Comparison of ENCODE assay signal across 1 cellular context in genomic region chr17:75550139-75550465, GRCh38.
TF ChIP-seq lines count a peak whose summit lies in the region.

No MANE protein-coding gene starts in this region.

TF ChIP-seq in HEK293, 187 proteins besides CTCF, POLR2A, EP300 and RAD21 (continued from another document):
- TF ChIP-seq ZNF76 (tag by site-specific recombination; IDR thresholded peaks at IDR 0.05; ENCODE audit: borderline replicate concordance, low read depth) (no peak), ZBTB48 (tag by site-specific recombination; IDR thresholded peaks at IDR 0.05) (no peak), HOXC10 (CRISPR knock-in tag; IDR thresholded peaks at IDR 0.05) (no peak), ZNF174 (tag by site-specific recombination; IDR thresholded peaks at IDR 0.05) (no peak), ZNF529 (tag by site-specific recombination; IDR thresholded peaks at IDR 0.05; ENCODE audit: insufficient replicate concordance) (no peak), ZNF266 (tag by site-specific recombination; IDR thresholded peaks at IDR 0.05; ENCODE audit: low read depth) (no peak), ZNF23 (tag by site-specific recombination; IDR thresholded peaks at IDR 0.05; ENCODE audit: borderline replicate concordance) (no peak), ZNF2 (tag by site-specific recombination; IDR thresholded peaks at IDR 0.05) (no peak), EGR2 (tag by site-specific recombination; IDR thresholded peaks at IDR 0.05; ENCODE audit: low read depth) (no peak), ZNF274 (IDR thresholded peaks at IDR 0.05; ENCODE audit: low read length) (no peak), ZNF274 (tag by site-specific recombination; IDR thresholded peaks at IDR 0.05; ENCODE audit: borderline replicate concordance) (no peak)
- TF ChIP-seq, protein P1, sequence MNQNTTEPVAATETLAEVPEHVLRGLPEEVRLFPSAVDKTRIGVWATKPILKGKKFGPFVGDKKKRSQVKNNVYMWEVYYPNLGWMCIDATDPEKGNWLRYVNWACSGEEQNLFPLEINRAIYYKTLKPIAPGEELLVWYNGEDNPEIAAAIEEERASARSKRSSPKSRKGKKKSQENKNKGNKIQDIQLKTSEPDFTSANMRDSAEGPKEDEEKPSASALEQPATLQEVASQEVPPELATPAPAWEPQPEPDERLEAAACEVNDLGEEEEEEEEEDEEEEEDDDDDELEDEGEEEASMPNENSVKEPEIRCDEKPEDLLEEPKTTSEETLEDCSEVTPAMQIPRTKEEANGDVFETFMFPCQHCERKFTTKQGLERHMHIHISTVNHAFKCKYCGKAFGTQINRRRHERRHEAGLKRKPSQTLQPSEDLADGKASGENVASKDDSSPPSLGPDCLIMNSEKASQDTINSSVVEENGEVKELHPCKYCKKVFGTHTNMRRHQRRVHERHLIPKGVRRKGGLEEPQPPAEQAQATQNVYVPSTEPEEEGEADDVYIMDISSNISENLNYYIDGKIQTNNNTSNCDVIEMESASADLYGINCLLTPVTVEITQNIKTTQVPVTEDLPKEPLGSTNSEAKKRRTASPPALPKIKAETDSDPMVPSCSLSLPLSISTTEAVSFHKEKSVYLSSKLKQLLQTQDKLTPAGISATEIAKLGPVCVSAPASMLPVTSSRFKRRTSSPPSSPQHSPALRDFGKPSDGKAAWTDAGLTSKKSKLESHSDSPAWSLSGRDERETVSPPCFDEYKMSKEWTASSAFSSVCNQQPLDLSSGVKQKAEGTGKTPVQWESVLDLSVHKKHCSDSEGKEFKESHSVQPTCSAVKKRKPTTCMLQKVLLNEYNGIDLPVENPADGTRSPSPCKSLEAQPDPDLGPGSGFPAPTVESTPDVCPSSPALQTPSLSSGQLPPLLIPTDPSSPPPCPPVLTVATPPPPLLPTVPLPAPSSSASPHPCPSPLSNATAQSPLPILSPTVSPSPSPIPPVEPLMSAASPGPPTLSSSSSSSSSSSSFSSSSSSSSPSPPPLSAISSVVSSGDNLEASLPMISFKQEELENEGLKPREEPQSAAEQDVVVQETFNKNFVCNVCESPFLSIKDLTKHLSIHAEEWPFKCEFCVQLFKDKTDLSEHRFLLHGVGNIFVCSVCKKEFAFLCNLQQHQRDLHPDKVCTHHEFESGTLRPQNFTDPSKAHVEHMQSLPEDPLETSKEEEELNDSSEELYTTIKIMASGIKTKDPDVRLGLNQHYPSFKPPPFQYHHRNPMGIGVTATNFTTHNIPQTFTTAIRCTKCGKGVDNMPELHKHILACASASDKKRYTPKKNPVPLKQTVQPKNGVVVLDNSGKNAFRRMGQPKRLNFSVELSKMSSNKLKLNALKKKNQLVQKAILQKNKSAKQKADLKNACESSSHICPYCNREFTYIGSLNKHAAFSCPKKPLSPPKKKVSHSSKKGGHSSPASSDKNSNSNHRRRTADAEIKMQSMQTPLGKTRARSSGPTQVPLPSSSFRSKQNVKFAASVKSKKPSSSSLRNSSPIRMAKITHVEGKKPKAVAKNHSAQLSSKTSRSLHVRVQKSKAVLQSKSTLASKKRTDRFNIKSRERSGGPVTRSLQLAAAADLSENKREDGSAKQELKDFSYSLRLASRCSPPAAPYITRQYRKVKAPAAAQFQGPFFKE (tag by site-specific recombination; IDR thresholded peaks at IDR 0.05; ENCODE audit: borderline replicate concordance) = no peak
